Comparison of ENCODE assay signal across 8 cellular contexts in genomic region chrX:103464071-103464773, GRCh38. TPM values are rescaled to one million over a fixed set of nuclear protein-coding genes. Genes with fewer than 3 reads are reported as not detected.
A peak's percentile ranks its signal among the peaks of the same experiment; 100 is the strongest.
DNase-seq lines count a peak whose midpoint lies in the region; ATAC-seq and TF ChIP-seq lines count a peak whose summit lies in the region.

No MANE protein-coding gene starts in this region.

- peak overlapping the region; percentile 11; the same call in 1 of the 2 replicates for H3K4me3 ChIP-seq in HAP-1
- peak overlapping the region; percentile 9 to 55 (median 30) for H3K4me3 ChIP-seq in esophagus squamous epithelium

- peak overlapping the region; percentile 91 for H3K4me3 Mint-ChIP-seq in activated T-cell treated with anti-CD3 and anti-CD28 coated beads, Interleukin-2, amount 50 U/mL, for 4 hours
- H3K4me3 Mint-ChIP-seq in activated CD4-positive, alpha-beta memory T cell treated with anti-CD3 and anti-CD28 coated beads, Interleukin-2, amount 10 ng/mL, durations not matched to agents 7 days and 5 days = peak overlapping the region; percentile 87
- peak overlapping the region; percentile 79 for H3K4me3 Mint-ChIP-seq in natural killer cell treated with Interleukin-12 subunit alpha and Interleukin-12 subunit beta and Interleukin-15 and Interleukin-18, amount 100 ng/mL, for 72 hours

- no peaks in the 10 kb centered on the region for H3K9me3 Mint-ChIP-seq in activated T-cell treated with anti-CD3 and anti-CD28 coated beads, Interleukin-2, amount 50 U/mL, for 4 hours
- H3K9me3 Mint-ChIP-seq in activated CD4-positive, alpha-beta memory T cell treated with anti-CD3 and anti-CD28 coated beads, Interleukin-2, amount 10 ng/mL, durations not matched to agents 7 days and 5 days = no peaks in the 10 kb centered on the region
- no peaks in the 10 kb centered on the region for H3K9me3 Mint-ChIP-seq in natural killer cell treated with Interleukin-12 subunit alpha and Interleukin-12 subunit beta and Interleukin-15 and Interleukin-18, amount 100 ng/mL, for 72 hours

- H3K27me3 ChIP-seq in HAP-1 (ENCODE audit: low read depth) (no peaks in the 10 kb centered on the region), esophagus squamous epithelium (no peaks in the 10 kb centered on the region)

- H3K36me3 Mint-ChIP-seq in activated T-cell treated with anti-CD3 and anti-CD28 coated beads, Interleukin-2, amount 50 U/mL, for 4 hours (ENCODE audit: insufficient read depth) = no peaks in the 10 kb centered on the region
- no peaks in the 10 kb centered on the region for H3K36me3 Mint-ChIP-seq in activated CD4-positive, alpha-beta memory T cell treated with anti-CD3 and anti-CD28 coated beads, Interleukin-2, amount 10 ng/mL, durations not matched to agents 7 days and 5 days (ENCODE audit: low read depth)
- H3K36me3 Mint-ChIP-seq in natural killer cell treated with Interleukin-12 subunit alpha and Interleukin-12 subunit beta and Interleukin-15 and Interleukin-18, amount 100 ng/mL, for 72 hours = no peaks in the 10 kb centered on the region

- peak; percentile 12 for DNase-seq in activated T-cell treated with anti-CD3 and anti-CD28 coated beads, Interleukin-2, amount 50 U/mL, for 4 hours
- no peak for DNase-seq in activated T-cell treated with anti-CD3 and anti-CD28 coated beads, Interleukin-2, amount 50 U/mL, for 1 hour
- DNase-seq in HAP-1 (ENCODE audit: low spot score in 2 of 2) (peak; percentile 61 to 67), M059J (ENCODE audit: low read depth) (peak; percentile 59), esophagus squamous epithelium (lab: John Stamatoyannopoulos, UW) (no peak), middle frontal gyrus (ENCODE audit: extremely low spot score, low spot score) (no peak)
- DNase-seq in activated CD4-positive, alpha-beta memory T cell treated with anti-CD3 and anti-CD28 coated beads, Interleukin-2, amount 10 ng/mL, durations not matched to agents 7 days and 5 days = peak; percentile 22
- DNase-seq in natural killer cell treated with Interleukin-12 subunit alpha and Interleukin-12 subunit beta and Interleukin-15 and Interleukin-18, amount 100 ng/mL, for 72 hours (ENCODE audit: low spot score) = no peak

- H3K9me3 ChIP-seq in HAP-1 (no peaks in the 10 kb centered on the region), esophagus squamous epithelium (no peaks in the 10 kb centered on the region)

- TF ChIP-seq POLR2A in esophagus squamous epithelium (IDR thresholded peaks at IDR 0.05) = no peak

- CTCF ChIA-PET in activated CD4-positive, alpha-beta memory T cell treated with anti-CD3 and anti-CD28 coated beads, Interleukin-2, amount 10 ng/mL, durations not matched to agents 7 days and 5 days (lab: Charles Lee) = interaction anchor here (0.7 to 2.6 kb wide), 20 partner anchors 10 to 513 kb away, joined by 3 to 26 read pairs (median 3); partner anchors contain the start of genes TCEAL8 and TCEAL9

- no peak overlapping the region for H3K27ac ChIP-seq in esophagus squamous epithelium

- H3K4me1 ChIP-seq in HAP-1 (peaks cover 6% of the 10 kb centered on the region; the same call in 1 of the 2 replicates), esophagus squamous epithelium (peaks cover 0 to 6% (median 0%) of the 10 kb centered on the region in 3 donors)

- peak in 4 of 6 experiments; percentile 17 to 45 (median 30) for TF ChIP-seq CTCF in esophagus squamous epithelium (IDR thresholded peaks at IDR 0.05)

- peak; percentile 70 to 72 for ATAC-seq in activated T-cell treated with anti-CD3 and anti-CD28 coated beads, Interleukin-2, amount 50 U/mL, for 4 hours
- peak in 1 of 2 donors; percentile 64 for ATAC-seq in natural killer cell treated with Interleukin-12 subunit alpha and Interleukin-12 subunit beta and Interleukin-15 and Interleukin-18, amount 100 ng/mL, for 72 hours

- intact Hi-C loops in esophagus squamous epithelium (cut with DNase I) = loop anchor here (5.0 kb wide), 1 partner anchor 122 kb away; no protein-coding TSS in a partner anchor

- WGBS in esophagus squamous epithelium, 2 donors = 27 to 42% methylated on average over 8 of the region's 8 CpGs

- POLR2A ChIA-PET in activated CD4-positive, alpha-beta memory T cell treated with anti-CD3 and anti-CD28 coated beads, Interleukin-2, amount 10 ng/mL, durations not matched to agents 7 days and 5 days (lab: Charles Lee) = interaction anchor here (1.1 kb wide), 1 partner anchor 153 kb away, joined by 3 read pairs; no protein-coding TSS in a partner anchor

- H3K27ac Mint-ChIP-seq in activated CD4-positive, alpha-beta memory T cell treated with anti-CD3 and anti-CD28 coated beads, Interleukin-2, amount 10 ng/mL, durations not matched to agents 7 days and 5 days = peak overlapping the region; percentile 56
- H3K27ac Mint-ChIP-seq in natural killer cell treated with Interleukin-12 subunit alpha and Interleukin-12 subunit beta and Interleukin-15 and Interleukin-18, amount 100 ng/mL, for 72 hours = no peak overlapping the region

- no peaks in the 10 kb centered on the region for H3K36me3 ChIP-seq in HAP-1 (replicated peaks)
- H3K36me3 ChIP-seq in esophagus squamous epithelium = no peaks in the 10 kb centered on the region

- peaks cover 28% of the 10 kb centered on the region for H3K4me1 Mint-ChIP-seq in activated T-cell treated with anti-CD3 and anti-CD28 coated beads, Interleukin-2, amount 50 U/mL, for 4 hours (ENCODE audit: low read depth)
- H3K4me1 Mint-ChIP-seq in activated CD4-positive, alpha-beta memory T cell treated with anti-CD3 and anti-CD28 coated beads, Interleukin-2, amount 10 ng/mL, durations not matched to agents 7 days and 5 days = peaks cover 30% of the 10 kb centered on the region
- H3K4me1 Mint-ChIP-seq in natural killer cell treated with Interleukin-12 subunit alpha and Interleukin-12 subunit beta and Interleukin-15 and Interleukin-18, amount 100 ng/mL, for 72 hours (ENCODE audit: low read depth in 2 of 2) = peaks cover 4 to 5% of the 10 kb centered on the region in 2 donors

- H3K27me3 Mint-ChIP-seq in activated T-cell treated with anti-CD3 and anti-CD28 coated beads, Interleukin-2, amount 50 U/mL, for 4 hours (ENCODE audit: low read depth) = no peaks in the 10 kb centered on the region
- no peaks in the 10 kb centered on the region for H3K27me3 Mint-ChIP-seq in activated CD4-positive, alpha-beta memory T cell treated with anti-CD3 and anti-CD28 coated beads, Interleukin-2, amount 10 ng/mL, durations not matched to agents 7 days and 5 days
- peaks cover 23% of the 10 kb centered on the region in 2 donors for H3K27me3 Mint-ChIP-seq in natural killer cell treated with Interleukin-12 subunit alpha and Interleukin-12 subunit beta and Interleukin-15 and Interleukin-18, amount 100 ng/mL, for 72 hours

- in situ Hi-C loops in HAP-1 (cut with MboI; ENCODE audit: low sequenced_read_pairs) = loop anchor here (10.0 to 25.0 kb wide), 3 partner anchors 119 to 502 kb away; partner anchors contain the start of gene BEX4

RNA-seq across cellular contexts. Expression of gene RAB40A, which starts 55.1 kb away (rescaled TPM):
- total RNA-seq in activated T-cell treated with anti-CD3 and anti-CD28 coated beads, Interleukin-2, amount 50 U/mL, for 4 hours = under 1 TPM in 2 of 3 donors, not detected in 1; 0.13 to 0.14 TPM
- total RNA-seq in M059J (2014; rRNA removed; shearing (Covaris generic)) = 0.07 TPM in 1 of 2 replicates, not detected in the other
- under 1 TPM in 1 of 2 experiments, not detected in 1; 0.10 TPM for total RNA-seq in activated CD4-positive, alpha-beta memory T cell treated with anti-CD3 and anti-CD28 coated beads, Interleukin-2, amount 10 ng/mL, durations not matched to agents 7 days and 5 days
- total RNA-seq in esophagus squamous epithelium = 10 to 100 TPM in 1 of 4 donors, 1 to 10 TPM in 1, under 1 TPM in 2; 0.15 to 14.1 (median 1.0) TPM
- under 1 TPM in 1 of 2 donors, not detected in 1; 0.31 TPM for total RNA-seq in natural killer cell treated with Interleukin-12 subunit alpha and Interleukin-12 subunit beta and Interleukin-15 and Interleukin-18, amount 100 ng/mL, for 72 hours

Comparison
In these comparisons a context has a peak if more than half of its experiments do, and no peak if none do; other contexts are left out.
1. DNase-seq: peak in activated T-cell treated with anti-CD3 and anti-CD28 coated beads, Interleukin-2, amount 50 U/mL, for 4 hours (single experiment), HAP-1 (2 of 2), M059J (single experiment) and activated CD4-positive, alpha-beta memory T cell treated with anti-CD3 and anti-CD28 coated beads, Interleukin-2, amount 10 ng/mL, durations not matched to agents 7 days and 5 days (single experiment); none in activated T-cell treated with anti-CD3 and anti-CD28 coated beads, Interleukin-2, amount 50 U/mL, for 1 hour (single experiment), esophagus squamous epithelium (single experiment), natural killer cell treated with Interleukin-12 subunit alpha and Interleukin-12 subunit beta and Interleukin-15 and Interleukin-18, amount 100 ng/mL, for 72 hours (single experiment) and middle frontal gyrus (single experiment).
2. Peak in every context shown above with its lines, with median percentiles within 50 percentile points of each other: H3K4me3 Mint-ChIP-seq.